In the genomic region with DNA sequence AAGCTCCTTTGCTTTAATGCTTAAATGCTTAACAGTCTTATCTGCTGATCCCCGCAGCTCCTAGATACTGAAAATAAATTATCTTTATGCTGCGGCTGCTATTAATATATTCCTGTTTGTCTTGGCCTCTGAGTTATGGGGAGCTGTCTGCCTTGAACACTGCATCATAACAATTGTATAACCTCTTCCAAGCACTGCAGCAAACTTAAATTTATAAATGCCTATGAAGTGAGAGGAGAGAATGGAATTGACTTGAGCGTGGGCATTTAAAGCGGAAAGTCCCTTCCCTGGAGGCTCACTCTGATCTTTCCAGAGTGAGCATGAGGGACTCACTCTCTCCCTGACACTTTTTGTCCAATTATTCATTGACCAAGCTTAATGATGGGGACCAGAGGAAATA, we compare ENCODE assay signal across 21 cellular contexts. TPM values are rescaled to one million over a fixed set of nuclear protein-coding genes. Genes with fewer than 3 reads are reported as not detected.
"Had no signal": no experiment of that assay in that cellular context is flagged by ENCODE, and none has a peak within 500 bp of the region (broad histone marks: within the 10 kb centered on the region; RNA-seq: fewer than 3 reads in every experiment).

No MANE protein-coding gene starts in this region.

- H3K4me3 ChIP-seq: body of pancreas, gastrocnemius medialis, suprapubic skin had no signal

- H3K4me1 ChIP-seq: body of pancreas, gastrocnemius medialis, parathyroid adenoma had no signal

- H3K36me3 Mint-ChIP-seq: activated naive CD8-positive, alpha-beta T cell treated with anti-CD3 and anti-CD28 coated beads for 36 hours; memory B cell; naive thymus-derived CD8-positive, alpha-beta T cell; type B pancreatic cell; WTC11 had no signal

- H3K36me3 ChIP-seq: gastrocnemius medialis, suprapubic skin had no signal

- H3K79me2 ChIP-seq: parathyroid adenoma had no signal

- H3K9ac ChIP-seq: parathyroid adenoma had no signal

- H3K9me3 Mint-ChIP-seq: activated CD4-positive, alpha-beta memory T cell treated with anti-CD3 and anti-CD28 coated beads, Interleukin-2, amount 10 ng/mL, durations not matched to agents 7 days and 5 days; activated naive CD8-positive, alpha-beta T cell treated with anti-CD3 and anti-CD28 coated beads for 36 hours; activated T-helper 17 cell treated with anti-CD3 and anti-CD28 coated beads, Interleukin-2, amount 50 U/mL, for 72 hours; memory B cell; stimulated activated naive CD8-positive, alpha-beta T cell treated with anti-CD3 and anti-CD28 coated beads, Interleukin-15, Interleukin-2, amounts not matched to agents 100 ng/mL and 50 ng/mL, for 24 hours; type B pancreatic cell; WTC11 had no signal

- H3K27ac ChIP-seq: body of pancreas, gastrocnemius medialis, parathyroid adenoma, suprapubic skin had no signal

- H3K27me3 ChIP-seq: body of pancreas had no signal

- DNase-seq: activated CD4-positive, alpha-beta memory T cell treated with anti-CD3 and anti-CD28 coated beads, Interleukin-2, amount 10 ng/mL, durations not matched to agents 7 days and 5 days; activated CD4-positive, alpha-beta T cell treated with anti-CD3 and anti-CD28 coated beads for 4 hours; activated naive CD4-positive, alpha-beta T cell; activated naive CD8-positive, alpha-beta T cell treated with anti-CD3 and anti-CD28 coated beads for 36 hours; activated T-cell treated with anti-CD3 and anti-CD28 coated beads, Interleukin-2, amount 50 U/mL, for 1 hour; amygdala; body of pancreas; gastrocnemius medialis; head of caudate nucleus; naive thymus-derived CD8-positive, alpha-beta T cell; stimulated activated CD4-positive, alpha-beta T cell treated with anti-CD3 and anti-CD28 coated beads, Interleukin-15, amount 100 ng/mL, for 24 hours; stimulated activated CD4-positive, alpha-beta T cell treated with anti-CD3 and anti-CD28 coated beads, Interleukin-2, amount 100 ng/mL, for 48 hours; SW 1271 had no signal

- H3K4me3 Mint-ChIP-seq: activated CD4-positive, alpha-beta memory T cell treated with anti-CD3 and anti-CD28 coated beads, Interleukin-2, amount 10 ng/mL, durations not matched to agents 7 days and 5 days; activated naive CD8-positive, alpha-beta T cell treated with anti-CD3 and anti-CD28 coated beads for 36 hours; activated T-helper 17 cell treated with anti-CD3 and anti-CD28 coated beads, Interleukin-2, amount 50 U/mL, for 72 hours; memory B cell; naive thymus-derived CD8-positive, alpha-beta T cell; stimulated activated naive CD8-positive, alpha-beta T cell treated with anti-CD3 and anti-CD28 coated beads, Interleukin-15, Interleukin-2, amounts not matched to agents 100 ng/mL and 50 ng/mL, for 24 hours; type B pancreatic cell; WTC11 had no signal

- H3K4me1 Mint-ChIP-seq: activated CD4-positive, alpha-beta memory T cell treated with anti-CD3 and anti-CD28 coated beads, Interleukin-2, amount 10 ng/mL, durations not matched to agents 7 days and 5 days; activated naive CD8-positive, alpha-beta T cell treated with anti-CD3 and anti-CD28 coated beads for 36 hours; activated T-helper 17 cell treated with anti-CD3 and anti-CD28 coated beads, Interleukin-2, amount 50 U/mL, for 72 hours; memory B cell; naive thymus-derived CD8-positive, alpha-beta T cell had no signal

- H3K27ac Mint-ChIP-seq: activated CD4-positive, alpha-beta memory T cell treated with anti-CD3 and anti-CD28 coated beads, Interleukin-2, amount 10 ng/mL, durations not matched to agents 7 days and 5 days; activated naive CD8-positive, alpha-beta T cell treated with anti-CD3 and anti-CD28 coated beads for 36 hours; activated T-helper 17 cell treated with anti-CD3 and anti-CD28 coated beads, Interleukin-2, amount 50 U/mL, for 72 hours; memory B cell; naive thymus-derived CD8-positive, alpha-beta T cell; stimulated activated naive CD8-positive, alpha-beta T cell treated with anti-CD3 and anti-CD28 coated beads, Interleukin-15, Interleukin-2, amounts not matched to agents 100 ng/mL and 50 ng/mL, for 24 hours; type B pancreatic cell; WTC11 had no signal

- H3K9me3 ChIP-seq: body of pancreas, gastrocnemius medialis, suprapubic skin had no signal

- H2AFZ ChIP-seq: parathyroid adenoma had no signal

- ATAC-seq: activated T-helper 17 cell treated with anti-CD3 and anti-CD28 coated beads, Interleukin-2, amount 50 U/mL, for 72 hours; body of pancreas; gastrocnemius medialis; naive thymus-derived CD8-positive, alpha-beta T cell; WTC11 had no signal

RNA-seq across cellular contexts. Expression of gene CACNA1C, which starts 25.4 kb away (rescaled TPM):
- total RNA-seq: epithelial cell of proximal tubule had no signal
